In genomic region chr21:15410853-15411252, GRCh38 we compare ENCODE assay signal across 7 cellular contexts.
"Had no signal": no experiment of that assay in that cellular context is flagged by ENCODE, and none has a peak within 500 bp of the region (broad histone marks: within the 10 kb centered on the region; RNA-seq: fewer than 3 reads in every experiment).

No MANE protein-coding gene starts in this region.

- H3K4me3 Mint-ChIP-seq: IgD-negative memory B cell had no signal

- H3K27ac ChIP-seq: HL-60, KMS-11 had no signal

- DNase-seq: IMR-90, KBM-7, KG1 had no signal

- H3K27me3 Mint-ChIP-seq: IgD-negative memory B cell had no signal

- H3K4me2 ChIP-seq: KMS-11 had no signal

- H3K36me3 Mint-ChIP-seq: IgD-negative memory B cell had no signal

- H3K27ac Mint-ChIP-seq: IgD-negative memory B cell had no signal

- H3K4me1 Mint-ChIP-seq: IgD-negative memory B cell had no signal

- FAIRE-seq: HTR-8/SVneo had no signal

- H3K9ac ChIP-seq: KMS-11 had no signal
